In the genomic region with DNA sequence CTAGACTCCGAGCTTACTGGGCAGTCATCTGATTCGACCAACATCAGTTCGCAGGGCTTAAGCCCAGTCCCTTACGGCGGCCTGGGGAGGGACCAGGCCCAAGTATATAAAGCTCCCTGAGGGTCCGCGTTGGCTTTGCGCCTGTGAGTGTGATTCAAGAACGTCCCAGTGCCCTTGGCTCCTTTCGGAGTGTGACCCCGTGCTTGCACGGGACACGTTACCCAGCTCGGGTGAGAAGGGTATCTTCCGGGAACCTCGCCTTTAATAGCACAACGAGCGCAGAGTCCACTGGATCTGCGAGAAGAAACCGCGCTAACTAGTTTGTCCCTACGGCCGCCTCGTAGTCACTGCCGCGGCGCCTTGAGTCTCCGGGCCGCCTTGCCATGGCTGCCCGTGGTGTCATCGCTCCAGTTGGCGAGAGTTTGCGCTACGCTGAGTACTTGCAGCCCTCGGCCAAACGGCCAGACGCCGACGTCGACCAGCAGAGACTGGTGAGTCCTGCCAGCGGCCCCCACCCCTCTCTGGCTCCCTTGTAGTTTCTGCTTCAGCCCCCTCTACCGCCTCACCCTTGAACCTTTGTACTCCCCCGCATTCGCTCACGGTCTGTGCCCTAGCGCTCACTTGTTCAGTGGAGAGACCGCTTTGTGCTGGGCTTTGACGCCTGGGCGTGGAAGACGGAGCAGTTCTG, we compare ENCODE assay signal across 8 cellular contexts. TPM values are rescaled to one million over a fixed set of nuclear protein-coding genes. Genes with fewer than 3 reads are reported as not detected.
DNase-seq lines count a peak whose midpoint lies in the region; ATAC-seq, FAIRE-seq and TF ChIP-seq lines count a peak whose summit lies in the region.

A gene (plus strand): TSS at position 343 of the 688 bp plus-strand sequence. CDS start 41 bp downstream, at position 384.

- H3K9ac ChIP-seq in Loucy (ENCODE audit: low read depth, low read length, poor library complexity, severe bottlenecking) (peak within 1 kb of the TSS; percentile 50), kidney (ENCODE audit: low read length in 2 of 2) (peak within 1 kb of the TSS; percentile 61 to 81)

- no peaks in the 10 kb centered on the region for H3K79me2 ChIP-seq in Loucy (ENCODE audit: insufficient read depth, low read length)

- no peaks in the 10 kb centered on the region for H3K36me3 ChIP-seq in Loucy (ENCODE audit: insufficient read depth, low read length)
- H3K36me3 ChIP-seq in kidney (ENCODE audit: control insufficient read depth in 1 of 2, insufficient read depth in 2 of 2, low read length in 2 of 2), result peaks cover 0 to 3% of the 10 kb centered on the region in 2 donors

- TF ChIP-seq CTCF in Loucy (conservative IDR thresholded peaks at IDR 0.05; ENCODE audit: low read length), result no peak
- TF ChIP-seq CTCF in kidney (IDR thresholded peaks at IDR 0.05; ENCODE audit: borderline replicate concordance, extremely low read depth, insufficient read depth), result no peak

- H2AFZ ChIP-seq in Loucy (ENCODE audit: low read length), result peak within 1 kb of the TSS; percentile 30

- ATAC-seq in GM21825 (IDR thresholded peaks at IDR 0.05; ENCODE audit: unreplicated experiment), result peak; percentile 85

- FAIRE-seq in kidney (lab: Jason Lieb, UNC), result no peak

- peak within 1 kb of the TSS; percentile 55 for H3K4me3 ChIP-seq in Loucy (ENCODE audit: low read length, poor library complexity, severe bottlenecking)
- H3K4me3 ChIP-seq in kidney (ENCODE audit: low read length in 2 of 2), result peak within 1 kb of the TSS; percentile 79 to 96

- no peaks in the 10 kb centered on the region for H3K27me3 ChIP-seq in Loucy (ENCODE audit: insufficient read depth, low read length, poor library complexity, severe bottlenecking)

- peak within 1 kb of the TSS; percentile 79 to 89 for H3K27ac ChIP-seq in kidney (ENCODE audit: low read depth in 2 of 2, low read length in 2 of 2)

- no peaks in the 10 kb centered on the region for H3K9me3 ChIP-seq in Loucy (ENCODE audit: insufficient read depth, low read depth, low read length)
- no peaks in the 10 kb centered on the region for H3K9me3 ChIP-seq in kidney (ENCODE audit: control insufficient read depth in 1 of 2, low read length in 2 of 2)

- peak; percentile 85 for DNase-seq in EL
- DNase-seq in activated CD4-positive, CD25-positive, alpha-beta regulatory T cell treated with anti-CD3 and anti-CD28 coated beads, Interleukin-2, amount 50 U/mL, for 72 hours, result peak; percentile 83
- DNase-seq in cerebellar cortex (ENCODE audit: low spot score), result peak; percentile 79
- DNase-seq in kidney, result peak; percentile 91
- peak; percentile 25 to 69 for DNase-seq in stimulated activated CD4-positive, alpha-beta T cell treated with anti-CD3 and anti-CD28 coated beads, Interleukin-15, amount 100 ng/mL, for 1 hour (ENCODE audit: low read depth in 1 of 2, low spot score in 1 of 2)
- DNase-seq in SKM-1 treated with dmso at 0.1 percent for 144 hours (lab: John Stamatoyannopoulos, UW; ENCODE audit: unreplicated experiment), result no peak

- no peaks in the 10 kb centered on the region for H3K9me2 ChIP-seq in Loucy (replicated peaks; ENCODE audit: low read depth, low read length)

- H3K4me2 ChIP-seq in Loucy (ENCODE audit: low read depth, low read length, poor library complexity, severe bottlenecking), result no peak within 1 kb of the TSS

- H3F3A ChIP-seq in Loucy (ENCODE audit: low read depth), result no peaks in the 10 kb centered on the region

- intact Hi-C loops in kidney (cut with DNase I), result no loop called here

- H3K4me1 ChIP-seq in Loucy (ENCODE audit: insufficient read depth, low read length, poor library complexity, severe bottlenecking) (no peaks in the 10 kb centered on the region), kidney (ENCODE audit: control insufficient read depth in 1 of 2, insufficient read depth in 1 of 2, low read depth in 1 of 2, low read length in 2 of 2) (no peaks in the 10 kb centered on the region)

- H4K20me1 ChIP-seq in Loucy (ENCODE audit: insufficient read depth, low read length, poor library complexity, severe bottlenecking), result no peaks in the 10 kb centered on the region

RNA-seq across cellular contexts. Expression of the gene that starts here (rescaled TPM):
- 18.8 TPM for total RNA-seq in kidney
- polyA plus RNA-seq in kidney (ENCODE audit: insufficient read depth, low read depth, low replicate concordance), result 31.0 TPM
